8 cellular contexts compared by ENCODE assay signal in genomic region chr13:29573190-29573589, GRCh38. TPM values are rescaled to one million over a fixed set of nuclear protein-coding genes. Genes with fewer than 3 reads are reported as not detected.
DNase-seq lines count a peak whose midpoint lies in the region; ATAC-seq and TF ChIP-seq lines count a peak whose summit lies in the region.

No MANE protein-coding gene starts in this region.

- peaks cover 6 to 32% of the 10 kb centered on the region in 2 experiments; a peak in 2 of 4 replicates for H3K4me1 ChIP-seq in SK-N-SH (ENCODE audit: control insufficient read depth in 1 of 2, insufficient read depth in 2 of 2, low read depth in 1 of 2, low read length in 1 of 2)
- H3K4me1 ChIP-seq in thyroid gland = peaks cover 5 to 10% of the 10 kb centered on the region in 2 donors
- H3K4me1 ChIP-seq in CD8-positive, alpha-beta T cell (ENCODE audit: insufficient read depth, low read length) = no peaks in the 10 kb centered on the region

- intact Hi-C loops in thyroid gland (cut with DNase I) = no loop called here
- intact Hi-C loops in CD8-positive, alpha-beta T cell (cut with DNase I, micrococcal nuclease) = no loop called here

- peaks cover 7% of the 10 kb centered on the region for H3F3A ChIP-seq in SK-N-SH (replicated peaks; ENCODE audit: insufficient read depth)

- H3K9me2 ChIP-seq in SK-N-SH = no peaks in the 10 kb centered on the region

- CTCF ChIA-PET in SK-N-SH (lab: Yijun Ruan, JAX) = interaction anchor here (0.6 to 2.8 kb wide), 4 partner anchors 8 to 1703 kb away, joined by 3 to 8 read pairs (median 4); no protein-coding TSS in a partner anchor
- CTCF ChIA-PET in activated CD4-positive, alpha-beta memory T cell treated with anti-CD3 and anti-CD28 coated beads, Interleukin-2, amount 10 ng/mL, durations not matched to agents 7 days and 5 days (lab: Charles Lee) = no interaction called here
- CTCF ChIA-PET in CD8-positive, alpha-beta T cell (lab: Charles Lee) = interaction anchor here (1.0 kb wide), 1 partner anchor 23 kb away, joined by 3 read pairs; no protein-coding TSS in a partner anchor

- no peak for TF ChIP-seq CTCF in GM20000 (IDR thresholded peaks at IDR 0.05; ENCODE audit: extremely low read depth, missing control alignments)
- no peak for TF ChIP-seq CTCF in SK-N-SH (IDR thresholded peaks at IDR 0.05)
- TF ChIP-seq CTCF in thyroid gland (IDR thresholded peaks at IDR 0.05) = no peak
- TF ChIP-seq CTCF in CD8-positive, alpha-beta T cell (IDR thresholded peaks at IDR 0.05) = no peak

- H3K27ac ChIP-seq in SK-N-SH (ENCODE audit: low read depth in 2 of 2, low read length in 1 of 2) (no peak overlapping the region; a peak in 1 of 4 replicates), thyroid gland (no peak overlapping the region)
- H3K27ac ChIP-seq in CD8-positive, alpha-beta T cell (ENCODE audit: low read depth, low read length) = no peak overlapping the region

- peaks cover 100% of the 10 kb centered on the region for H3K79me2 ChIP-seq in SK-N-SH (ENCODE audit: insufficient read depth)

- H3K27me3 Mint-ChIP-seq in immature natural killer cell (ENCODE audit: low read depth in 3 of 3) = peaks cover 0 to 5% (median 0%) of the 10 kb centered on the region in 3 donors
- H3K27me3 Mint-ChIP-seq in activated CD4-positive, alpha-beta memory T cell treated with anti-CD3 and anti-CD28 coated beads, Interleukin-2, amount 10 ng/mL, durations not matched to agents 7 days and 5 days = no peaks in the 10 kb centered on the region
- no peaks in the 10 kb centered on the region for H3K27me3 Mint-ChIP-seq in CD8-positive, alpha-beta T cell (ENCODE audit: low read depth)

- H3K4me1 Mint-ChIP-seq in immature natural killer cell = peaks cover 8 to 17% of the 10 kb centered on the region in 2 donors
- peaks cover 18% of the 10 kb centered on the region for H3K4me1 Mint-ChIP-seq in activated CD4-positive, alpha-beta memory T cell treated with anti-CD3 and anti-CD28 coated beads, Interleukin-2, amount 10 ng/mL, durations not matched to agents 7 days and 5 days
- peaks cover 29% of the 10 kb centered on the region for H3K4me1 Mint-ChIP-seq in CD8-positive, alpha-beta T cell (ENCODE audit: low read depth)

- H3K4me3 ChIP-seq in SK-N-SH (ENCODE audit: low read depth in 2 of 2, low read length in 1 of 2) = no peak overlapping the region
- H3K4me3 ChIP-seq in thyroid gland (replicated peaks in 1 of 3) = no peak overlapping the region
- H3K4me3 ChIP-seq in CD8-positive, alpha-beta T cell (ENCODE audit: low read depth, low read length) = no peak overlapping the region

- WGBS in SK-N-SH (ENCODE audit: low lambda C conversion rate) = 75% methylated on average over 8 of the region's 8 CpGs
- 71 to 72% methylated on average over 8 of the region's 8 CpGs for WGBS in thyroid gland, 2 donors

- H3K27me3 ChIP-seq in SK-N-SH (ENCODE audit: insufficient read depth) (no peaks in the 10 kb centered on the region), thyroid gland (no peaks in the 10 kb centered on the region)
- no peaks in the 10 kb centered on the region for H3K27me3 ChIP-seq in CD8-positive, alpha-beta T cell (ENCODE audit: insufficient read depth, low read length)

- no peak for TF ChIP-seq POLR2A in thyroid gland (IDR thresholded peaks at IDR 0.05)

- H3K9me3 ChIP-seq in SK-N-SH (no peaks in the 10 kb centered on the region), thyroid gland (no peaks in the 10 kb centered on the region)
- H3K9me3 ChIP-seq in CD8-positive, alpha-beta T cell (ENCODE audit: low read length) = no peaks in the 10 kb centered on the region

- no peaks in the 10 kb centered on the region for H3K36me3 Mint-ChIP-seq in immature natural killer cell
- H3K36me3 Mint-ChIP-seq in activated CD4-positive, alpha-beta memory T cell treated with anti-CD3 and anti-CD28 coated beads, Interleukin-2, amount 10 ng/mL, durations not matched to agents 7 days and 5 days (ENCODE audit: low read depth) = peaks cover 19% of the 10 kb centered on the region
- H3K36me3 Mint-ChIP-seq in CD8-positive, alpha-beta T cell = peaks cover 3% of the 10 kb centered on the region

- H3K27ac Mint-ChIP-seq in immature natural killer cell = peak overlapping the region in 5 of 6 donors; percentile 9 to 77 (median 14)
- H3K27ac Mint-ChIP-seq in activated CD4-positive, alpha-beta memory T cell treated with anti-CD3 and anti-CD28 coated beads, Interleukin-2, amount 10 ng/mL, durations not matched to agents 7 days and 5 days = no peak overlapping the region
- no peak overlapping the region for H3K27ac Mint-ChIP-seq in CD8-positive, alpha-beta T cell

- no peak overlapping the region for H2AFZ ChIP-seq in SK-N-SH (ENCODE audit: low read depth)

- TF ChIP-seq RAD21 in SK-N-SH (IDR thresholded peaks at IDR 0.05; ENCODE audit: low read length) = no peak

- no peak overlapping the region for H3K9ac ChIP-seq in SK-N-SH

- H3K4me2 ChIP-seq in SK-N-SH = no peak overlapping the region

- H3K9me3 Mint-ChIP-seq in immature natural killer cell = no peaks in the 10 kb centered on the region
- H3K9me3 Mint-ChIP-seq in activated CD4-positive, alpha-beta memory T cell treated with anti-CD3 and anti-CD28 coated beads, Interleukin-2, amount 10 ng/mL, durations not matched to agents 7 days and 5 days = no peaks in the 10 kb centered on the region
- no peaks in the 10 kb centered on the region for H3K9me3 Mint-ChIP-seq in CD8-positive, alpha-beta T cell

- H4K20me1 ChIP-seq in SK-N-SH (ENCODE audit: insufficient read depth) = peaks cover 89% of the 10 kb centered on the region

- peaks cover 0 to 2% of the 10 kb centered on the region in 2 experiments for H3K36me3 ChIP-seq in SK-N-SH (replicated peaks in 1 of 2; ENCODE audit: control insufficient read depth in 1 of 2, insufficient read depth in 2 of 2, low read length in 1 of 2)
- H3K36me3 ChIP-seq in thyroid gland = no peaks in the 10 kb centered on the region
- no peaks in the 10 kb centered on the region for H3K36me3 ChIP-seq in CD8-positive, alpha-beta T cell (ENCODE audit: insufficient read depth, low read length)

- ATAC-seq in CD8-positive, alpha-beta T cell = no peak

- POLR2A ChIA-PET in SK-N-SH (lab: Yijun Ruan, JAX) = no interaction called here
- POLR2A ChIA-PET in activated CD4-positive, alpha-beta memory T cell treated with anti-CD3 and anti-CD28 coated beads, Interleukin-2, amount 10 ng/mL, durations not matched to agents 7 days and 5 days (lab: Charles Lee) = interaction anchor here (1.0 to 1.4 kb wide), 2 partner anchors 23 to 892 kb away, joined by 3 read pairs; partner anchors contain the start of genes HMGB1 and SLC7A1
- POLR2A ChIA-PET in CD8-positive, alpha-beta T cell (lab: Charles Lee) = no interaction called here

- no peak overlapping the region for H3K4me3 Mint-ChIP-seq in immature natural killer cell
- H3K4me3 Mint-ChIP-seq in activated CD4-positive, alpha-beta memory T cell treated with anti-CD3 and anti-CD28 coated beads, Interleukin-2, amount 10 ng/mL, durations not matched to agents 7 days and 5 days = no peak overlapping the region
- H3K4me3 Mint-ChIP-seq in CD8-positive, alpha-beta T cell = no peak overlapping the region

- peak; percentile 54 to 66 for DNase-seq in AML-193 (lab: John Stamatoyannopoulos, UW)
- DNase-seq in GM20000 (ENCODE audit: low spot score) = peak; percentile 32
- DNase-seq in SK-N-SH = no peak
- no peak for DNase-seq in immature natural killer cell
- no peak for DNase-seq in activated CD8-positive, alpha-beta memory T cell treated with anti-CD3 and anti-CD28 coated beads, Interleukin-2, amount 50 U/mL, for 4 hours
- no peak for DNase-seq in activated CD4-positive, alpha-beta memory T cell treated with anti-CD3 and anti-CD28 coated beads, Interleukin-2, amount 10 ng/mL, durations not matched to agents 7 days and 5 days
- no peak for DNase-seq in thyroid gland
- DNase-seq in CD8-positive, alpha-beta T cell = no peak

- TF ChIP-seq EP300 in SK-N-SH (IDR thresholded peaks at IDR 0.05; ENCODE audit: borderline replicate concordance in 1 of 2, low read depth in 1 of 2, low read length in 1 of 2) = no peak

TF ChIP-seq in SK-N-SH, 30 proteins besides CTCF, POLR2A, EP300 and RAD21:
- no peak for TF ChIP-seq POLR2AphosphoS5 (IDR thresholded peaks at IDR 0.05; ENCODE audit: low read depth, low read length)
- no peak for TF ChIP-seq CHD2 (IDR thresholded peaks at IDR 0.05; ENCODE audit: low read length, partially characterized antibody)
- TF ChIP-seq IRF3 (IDR thresholded peaks at IDR 0.05; ENCODE audit: low read depth, low read length) = no peak
- TF ChIP-seq MXI1 (IDR thresholded peaks at IDR 0.05; ENCODE audit: low read depth, low read length) = peak; percentile 51; the same call in 1 of the 2 replicates

RNA-seq across cellular contexts. Expression of gene SLC7A1, which starts 22.3 kb away (rescaled TPM):
- polyA plus RNA-seq in SK-N-SH (2012; rRNA removed) = 9.3 and 14.0 TPM in 2 replicates
- 9.1 and 11.8 TPM in 2 replicates for polyA plus RNA-seq in SK-N-SH (2012; cell fraction: cytosol; rRNA removed)
- polyA plus RNA-seq in SK-N-SH (2012; cell fraction: nucleus; rRNA removed) = 15.4 and 20.8 TPM in 2 replicates
- 1 to 10 TPM; 1.2 to 2.0 (median 1.9) TPM for polyA plus RNA-seq in immature natural killer cell
- total RNA-seq in activated CD4-positive, alpha-beta memory T cell treated with anti-CD3 and anti-CD28 coated beads, Interleukin-2, amount 10 ng/mL, durations not matched to agents 7 days and 5 days = 10 to 100 TPM; 90.3 to 92.1 TPM
- 10 to 100 TPM; 12.9 to 31.2 (median 22.5) TPM for total RNA-seq in thyroid gland
- total RNA-seq in CD8-positive, alpha-beta T cell = 10 to 100 TPM; 15.2 to 18.4 TPM

Comparison
In these comparisons a context has a peak if more than half of its experiments do, and no peak if none do; other contexts are left out.
1. DNase-seq: peak in AML-193 (2 of 2) and GM20000 (single experiment); none in SK-N-SH (single experiment), immature natural killer cell (0 of 3), activated CD8-positive, alpha-beta memory T cell treated with anti-CD3 and anti-CD28 coated beads, Interleukin-2, amount 50 U/mL, for 4 hours (single experiment), activated CD4-positive, alpha-beta memory T cell treated with anti-CD3 and anti-CD28 coated beads, Interleukin-2, amount 10 ng/mL, durations not matched to agents 7 days and 5 days (single experiment), thyroid gland (0 of 2) and CD8-positive, alpha-beta T cell (0 of 7).
2. H3K27ac Mint-ChIP-seq: peak in immature natural killer cell (5 of 6); none in activated CD4-positive, alpha-beta memory T cell treated with anti-CD3 and anti-CD28 coated beads, Interleukin-2, amount 10 ng/mL, durations not matched to agents 7 days and 5 days (single experiment) and CD8-positive, alpha-beta T cell (single experiment).